In the genomic region with DNA sequence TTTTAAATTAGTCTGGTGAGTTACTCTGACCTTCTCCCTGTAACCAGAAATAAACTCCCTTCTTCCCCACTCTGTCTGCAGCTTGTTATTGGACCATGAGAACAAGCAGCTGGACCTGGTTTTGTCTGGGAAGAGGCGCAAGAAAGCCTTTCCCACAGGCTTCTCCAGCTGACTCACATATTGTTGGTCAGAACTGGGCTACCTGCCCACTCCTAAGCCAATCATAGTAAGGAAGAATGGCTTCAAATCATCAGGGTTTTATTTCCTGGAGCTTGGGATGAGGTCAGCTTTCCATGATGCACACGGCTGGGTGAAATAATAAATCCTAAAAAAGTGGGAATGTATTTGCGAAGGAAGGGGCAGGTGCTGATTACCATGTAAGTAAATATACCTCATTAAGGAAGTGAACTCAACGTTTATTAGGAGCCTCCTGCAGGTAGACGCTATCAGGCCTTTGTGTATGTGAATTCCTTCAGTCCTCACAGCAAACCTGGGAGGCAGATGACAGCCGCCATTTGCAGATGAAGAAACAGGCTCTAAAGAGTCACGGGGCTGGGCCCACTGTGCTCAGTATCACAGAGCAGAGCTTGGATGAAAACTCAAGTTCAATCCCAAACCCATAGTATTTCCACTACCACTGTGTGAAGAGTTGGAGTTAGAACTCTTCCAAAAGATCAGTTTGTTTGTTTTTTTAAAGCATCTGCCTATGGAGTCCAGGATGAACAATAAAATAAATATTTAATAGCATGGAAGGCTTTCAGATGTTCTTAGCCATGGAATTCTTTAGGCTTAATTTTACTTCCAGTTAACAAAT, we compare ENCODE assay signal across 8 cellular contexts. TPM values are rescaled to one million over a fixed set of nuclear protein-coding genes. Genes with fewer than 3 reads are reported as not detected.
DNase-seq lines count a peak whose midpoint lies in the region; ATAC-seq and TF ChIP-seq lines count a peak whose summit lies in the region.

No MANE protein-coding gene starts in this region.

- H3K4me3 Mint-ChIP-seq in neural progenitor cell: no peak overlapping the region

- 37 to 43% methylated on average over 7 of the region's 7 CpGs for WGBS in esophagus, 2 donors

- no peak for TF ChIP-seq CTCF in AG10803 (conservative IDR thresholded peaks at IDR 0.05; ENCODE audit: low read length)
- no peak for TF ChIP-seq CTCF in neural progenitor cell (IDR thresholded peaks at IDR 0.05)

- H3K36me3 Mint-ChIP-seq in neural progenitor cell: no peaks in the 10 kb centered on the region

- no peaks in the 10 kb centered on the region for H3K79me2 ChIP-seq in neural progenitor cell (ENCODE audit: low read depth)

- peak overlapping the region; percentile 1 for H2AFZ ChIP-seq in neural progenitor cell (replicated peaks)

- H3K27me3 ChIP-seq in esophagus (ENCODE audit: control insufficient read depth in 1 of 2, insufficient read depth in 2 of 2, low read length in 2 of 2) (no peaks in the 10 kb centered on the region), neural progenitor cell (no peaks in the 10 kb centered on the region)

- peak; percentile 100 for DNase-seq in AG10803 (ENCODE audit: low read depth)
- peak; percentile 80 for DNase-seq in NCI-H69 (lab: John Stamatoyannopoulos, UW)
- no peak for DNase-seq in neural progenitor cell (ENCODE audit: low spot score)
- DNase-seq in T-helper 2 cell: no peak
- no peak for DNase-seq in stimulated activated CD4-positive, alpha-beta T cell treated with anti-CD3 and anti-CD28 coated beads, Interleukin-4, amount 100 ng/mL, for 24 hours

- no peak overlapping the region for H3K27ac Mint-ChIP-seq in neural progenitor cell

- peaks cover 0 to 11% of the 10 kb centered on the region in 2 donors for H3K4me1 ChIP-seq in esophagus (ENCODE audit: control insufficient read depth in 2 of 2, insufficient read depth in 2 of 2, low read length in 1 of 2)
- H3K4me1 ChIP-seq in neural progenitor cell: peaks cover 4% of the 10 kb centered on the region

- no peak overlapping the region for H3K9ac ChIP-seq in neural progenitor cell

- H3K27me3 Mint-ChIP-seq in neural progenitor cell (ENCODE audit: insufficient read depth, low read depth): peaks cover 7% of the 10 kb centered on the region

- no peaks in the 10 kb centered on the region for H3F3A ChIP-seq in neural progenitor cell (ENCODE audit: low read depth)

- no peaks in the 10 kb centered on the region for H4K20me1 ChIP-seq in neural progenitor cell (ENCODE audit: low read depth)

- H3K4me2 ChIP-seq in neural progenitor cell: no peak overlapping the region

- no peak for ATAC-seq in HG02588 (IDR thresholded peaks at IDR 0.05; ENCODE audit: unreplicated experiment)
- ATAC-seq in GM18519 (IDR thresholded peaks at IDR 0.05; ENCODE audit: low FRiP score, unreplicated experiment): no peak

- H3K4me3 ChIP-seq in AG10803 (ENCODE audit: low read length): peak overlapping the region; percentile 52
- H3K4me3 ChIP-seq in esophagus (ENCODE audit: low read depth in 1 of 2, low read length in 2 of 2): no peak overlapping the region
- H3K4me3 ChIP-seq in neural progenitor cell: no peak overlapping the region

- H3K36me3 ChIP-seq in esophagus (ENCODE audit: control insufficient read depth in 2 of 2, insufficient read depth in 2 of 2, low read length in 1 of 2) (peaks cover 0 to 2% of the 10 kb centered on the region in 2 donors), neural progenitor cell (no peaks in the 10 kb centered on the region)

- H3K9me3 Mint-ChIP-seq in neural progenitor cell: no peaks in the 10 kb centered on the region

- H3K9me3 ChIP-seq in esophagus (ENCODE audit: control insufficient read depth in 2 of 2, insufficient read depth in 1 of 2, low read depth in 1 of 2, low read length in 1 of 2): no peaks in the 10 kb centered on the region
- H3K9me3 ChIP-seq in neural progenitor cell (ENCODE audit: low read depth): no peaks in the 10 kb centered on the region

- H3K27ac ChIP-seq in esophagus (ENCODE audit: low read depth in 2 of 2, low read length in 1 of 2): peak overlapping the region; percentile 78 to 83
- no peak overlapping the region for H3K27ac ChIP-seq in neural progenitor cell

- H3K4me1 Mint-ChIP-seq in neural progenitor cell: peaks cover 16% of the 10 kb centered on the region

RNA-seq across cellular contexts. Expression of a gene that starts 32.7 kb away (rescaled TPM):
- polyA plus RNA-seq in esophagus: 1 to 10 TPM; 2.5 to 6.4 TPM
- total RNA-seq in neural progenitor cell (ENCODE audit: low replicate concordance): not detected in 2 replicates

RNA-seq across cellular contexts. Expression of a gene that starts 54.6 kb away (rescaled TPM):
- polyA plus RNA-seq in esophagus: 10 to 100 TPM; 25.4 to 34.4 TPM
- 37.7 and 59.6 TPM in 2 replicates for total RNA-seq in neural progenitor cell (ENCODE audit: low replicate concordance)

RNA-seq across cellular contexts. Expression of a gene that starts 54.9 kb away (rescaled TPM):
- polyA plus RNA-seq in esophagus: 1 to 10 TPM; 4.3 to 4.7 TPM
- total RNA-seq in neural progenitor cell (ENCODE audit: low replicate concordance): 5.9 and 18.1 TPM in 2 replicates

Comparison
In these comparisons a context has a peak if more than half of its experiments do, and no peak if none do; other contexts are left out.
1. DNase-seq: peak in AG10803 (single experiment) and NCI-H69 (single experiment); none in neural progenitor cell (single experiment), T-helper 2 cell (0 of 5) and stimulated activated CD4-positive, alpha-beta T cell treated with anti-CD3 and anti-CD28 coated beads, Interleukin-4, amount 100 ng/mL, for 24 hours (single experiment).